24 cellular contexts compared by ENCODE assay signal in the genomic region with DNA sequence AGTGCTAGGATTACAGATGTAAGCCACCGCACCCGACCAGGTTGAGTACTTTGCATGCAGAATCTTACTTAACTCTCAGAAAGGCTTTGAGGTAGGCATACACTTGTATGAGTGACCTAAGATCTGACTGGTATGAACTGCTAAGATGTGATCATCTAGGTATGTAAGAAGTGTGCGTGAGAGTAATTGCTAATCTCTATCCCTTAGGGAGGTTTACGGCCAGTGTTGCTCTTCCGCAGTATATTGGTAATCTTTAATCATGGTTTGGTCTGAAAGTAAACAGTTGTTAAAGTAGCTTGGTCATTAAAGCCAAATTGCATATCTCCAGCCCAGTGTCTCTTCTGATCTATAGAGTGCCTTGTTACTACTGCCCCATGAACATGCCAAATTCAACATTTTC.
"Had no signal": no experiment of that assay in that cellular context is flagged by ENCODE, and none has a peak within 500 bp of the region (broad histone marks: within the 10 kb centered on the region; RNA-seq: fewer than 3 reads in every experiment).

No MANE protein-coding gene starts in this region.

- DNase-seq: IMR-90, Karpas-422, KG1, MG63, NCI-H1092, NCI-H1105 treated with DMSO at 0.1 percent for 48 hours, NCI-H1417 treated with DMSO at 0.1 percent for 48 hours, NCI-H146, NCI-H1694 treated with DMSO at 0.1 percent for 48 hours, NCI-H1930, NCI-H2081, NCI-H2107, NCI-H2171, NCI-H226, NCI-H446 treated with DMSO at 0.1 percent for 48 hours, NCI-H524, NCI-H526 treated with DMSO at 0.1 percent for 48 hours, NCI-H748 treated with DMSO at 0.1 percent for 48 hours, Right ventricle myocardium superior, RPMI8226, SIG-M5 had no signal

- H3K4me1 ChIP-seq: SJSA1 had no signal

- H3K4me3 ChIP-seq: MG63, SJSA1, SK-N-MC had no signal

- ATAC-seq: HepG2 had no signal

- H3K9me3 ChIP-seq: MG63, SJSA1 had no signal

- H3K27ac ChIP-seq: SJSA1, SK-N-MC had no signal

- H3K27me3 ChIP-seq: MG63, SJSA1 had no signal
